ENCODE assay signal across 16 cellular contexts in genomic region chr5:168790691-168791230, GRCh38.
"Had no signal": no experiment of that assay in that cellular context is flagged by ENCODE, and none has a peak within 500 bp of the region (broad histone marks: within the 10 kb centered on the region; RNA-seq: fewer than 3 reads in every experiment).

No MANE protein-coding gene starts in this region.

- H3K27ac Mint-ChIP-seq: activated naive CD4-positive, alpha-beta T cell treated with anti-CD3 and anti-CD28 coated beads for 36 hours; activated naive CD8-positive, alpha-beta T cell treated with anti-CD3 and anti-CD28 coated beads, Interleukin-2, amount 50 U/mL, for 24 hours; activated T-helper 17 cell treated with anti-CD3 and anti-CD28 coated beads, Interleukin-2, amount 50 U/mL, for 72 hours; nephron; stimulated activated effector memory CD8-positive, alpha-beta T cell treated with anti-CD3 and anti-CD28 coated beads, Interleukin-12 subunit alpha, Interleukin-12 subunit beta, amount 100 ng/mL, for 72 hours; T-helper 2 cell treated with Interferon-gamma antibody and Interleukin-4, amounts not matched to agents 5 μg/mL and 100 μg/mL, for 36 hours had no signal

- H3K27me3 Mint-ChIP-seq: activated naive CD8-positive, alpha-beta T cell treated with anti-CD3 and anti-CD28 coated beads, Interleukin-2, amount 50 U/mL, for 24 hours had no signal

- H3K4me3 ChIP-seq: ovary, thoracic aorta had no signal

- H3K4me1 ChIP-seq: foreskin keratinocyte had no signal

- H3K9me3 Mint-ChIP-seq: activated naive CD4-positive, alpha-beta T cell treated with anti-CD3 and anti-CD28 coated beads for 36 hours; activated naive CD8-positive, alpha-beta T cell treated with anti-CD3 and anti-CD28 coated beads, Interleukin-2, amount 50 U/mL, for 24 hours; activated T-helper 17 cell treated with anti-CD3 and anti-CD28 coated beads, Interleukin-2, amount 50 U/mL, for 72 hours; nephron; stimulated activated effector memory CD8-positive, alpha-beta T cell treated with anti-CD3 and anti-CD28 coated beads, Interleukin-12 subunit alpha, Interleukin-12 subunit beta, amount 100 ng/mL, for 72 hours; T-helper 2 cell treated with Interferon-gamma antibody and Interleukin-4, amounts not matched to agents 5 μg/mL and 100 μg/mL, for 36 hours had no signal

- H3K4me1 Mint-ChIP-seq: activated T-helper 17 cell treated with anti-CD3 and anti-CD28 coated beads, Interleukin-2, amount 50 U/mL, for 72 hours; stimulated activated effector memory CD8-positive, alpha-beta T cell treated with anti-CD3 and anti-CD28 coated beads, Interleukin-12 subunit alpha, Interleukin-12 subunit beta, amount 100 ng/mL, for 72 hours had no signal

- H3K4me3 Mint-ChIP-seq: activated naive CD4-positive, alpha-beta T cell treated with anti-CD3 and anti-CD28 coated beads for 36 hours; activated naive CD8-positive, alpha-beta T cell treated with anti-CD3 and anti-CD28 coated beads, Interleukin-2, amount 50 U/mL, for 24 hours; activated T-helper 17 cell treated with anti-CD3 and anti-CD28 coated beads, Interleukin-2, amount 50 U/mL, for 72 hours; nephron; stimulated activated effector memory CD8-positive, alpha-beta T cell treated with anti-CD3 and anti-CD28 coated beads, Interleukin-12 subunit alpha, Interleukin-12 subunit beta, amount 100 ng/mL, for 72 hours; T-helper 2 cell treated with Interferon-gamma antibody and Interleukin-4, amounts not matched to agents 5 μg/mL and 100 μg/mL, for 36 hours had no signal

- H3K27me3 ChIP-seq: foreskin keratinocyte, ovary had no signal

- H3K27ac ChIP-seq: foreskin keratinocyte, ovary, thoracic aorta had no signal

- H3K36me3 ChIP-seq: ovary, thoracic aorta had no signal

- ATAC-seq: activated CD4-positive, CD25-positive, alpha-beta regulatory T cell treated with anti-CD3 and anti-CD28 coated beads, Interleukin-2, amount 50 U/mL, for 24 hours; activated naive CD8-positive, alpha-beta T cell treated with anti-CD3 and anti-CD28 coated beads, Interleukin-2, amount 50 U/mL, for 24 hours; activated T-helper 17 cell treated with anti-CD3 and anti-CD28 coated beads, Interleukin-2, amount 50 U/mL, for 72 hours; foreskin keratinocyte; stimulated activated effector memory CD8-positive, alpha-beta T cell treated with anti-CD3 and anti-CD28 coated beads, Interleukin-12 subunit alpha, Interleukin-12 subunit beta, amount 100 ng/mL, for 72 hours had no signal

- DNase-seq: activated CD4-positive, alpha-beta T cell treated with anti-CD3 and anti-CD28 coated beads, Interleukin-2, amount 50 U/mL, for 4 hours; activated naive CD4-positive, alpha-beta T cell treated with anti-CD3 and anti-CD28 coated beads for 36 hours; activated naive CD8-positive, alpha-beta T cell treated with anti-CD3 and anti-CD28 coated beads, Interleukin-2, amount 50 U/mL, for 24 hours; aorta; cerebellar nuclear complex; effector memory CD4-positive, alpha-beta T cell; foreskin keratinocyte; glutamatergic neuron; mesenchymal stem cell; ovary had no signal

- H3K36me3 Mint-ChIP-seq: stimulated activated effector memory CD8-positive, alpha-beta T cell treated with anti-CD3 and anti-CD28 coated beads, Interleukin-12 subunit alpha, Interleukin-12 subunit beta, amount 100 ng/mL, for 72 hours had no signal

- H3K9me3 ChIP-seq: ovary, thoracic aorta had no signal
